Comparison of ENCODE assay signal across 14 cellular contexts in the genomic region with DNA sequence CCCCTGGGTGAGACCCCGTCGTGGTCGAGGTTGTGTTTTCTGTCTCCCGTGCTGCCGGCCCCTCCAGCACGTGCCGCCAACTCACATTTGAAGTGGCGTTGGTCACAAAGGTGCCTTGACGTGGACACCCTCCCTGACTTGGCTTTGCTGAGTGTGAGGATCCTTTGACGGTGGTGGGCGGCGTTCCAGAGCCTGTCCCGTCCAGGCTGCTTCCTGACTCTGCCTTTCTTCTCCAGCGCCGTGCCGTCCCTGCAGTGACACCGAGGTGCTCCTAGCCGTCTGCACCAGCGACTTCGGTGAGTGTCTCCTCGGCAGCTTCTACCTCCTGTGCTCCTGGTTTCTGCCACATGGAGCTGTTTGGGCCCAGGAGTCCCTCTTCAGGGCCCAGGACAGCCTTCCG.
"Had no signal": no experiment of that assay in that cellular context is flagged by ENCODE, and none has a peak within 500 bp of the region (broad histone marks: within the 10 kb centered on the region; RNA-seq: fewer than 3 reads in every experiment).

No MANE protein-coding gene starts in this region.

- H3K36me3 ChIP-seq: ovary had no signal

- H3K27ac Mint-ChIP-seq: activated CD4-positive, alpha-beta memory T cell treated with anti-CD3 and anti-CD28 coated beads, Interleukin-2, amount 10 ng/mL, durations not matched to agents 7 days and 5 days; stimulated activated naive CD8-positive, alpha-beta T cell treated with anti-CD3 and anti-CD28 coated beads, Interleukin-15, amount 100 ng/mL, for 72 hours had no signal

- ATAC-seq: left cardiac atrium; stimulated activated naive CD8-positive, alpha-beta T cell treated with anti-CD3 and anti-CD28 coated beads, Interleukin-15, amount 100 ng/mL, for 72 hours had no signal

- H3K27ac ChIP-seq: SJSA1 had no signal

- DNase-seq: activated CD4-positive, alpha-beta memory T cell treated with anti-CD3 and anti-CD28 coated beads, Interleukin-2, amount 10 ng/mL, durations not matched to agents 7 days and 5 days; activated gamma-delta T cell; activated T-cell treated with anti-CD3 and anti-CD28 coated beads, Interleukin-2, amount 50 U/mL, for 48 hours; central memory CD4-positive, alpha-beta T cell; dermis blood vessel endothelial cell; glutamatergic neuron; left cardiac atrium; stimulated activated CD4-positive, alpha-beta T cell treated with anti-CD3 and anti-CD28 coated beads, Interleukin-15, amount 100 ng/mL, for 24 hours; stimulated activated CD4-positive, alpha-beta T cell treated with anti-CD3 and anti-CD28 coated beads, Interleukin-4, amount 100 ng/mL, for 24 hours; stimulated activated naive CD8-positive, alpha-beta T cell treated with anti-CD3 and anti-CD28 coated beads, Interleukin-15, amount 100 ng/mL, for 72 hours; thyroid gland had no signal

- H3K27me3 Mint-ChIP-seq: activated CD4-positive, alpha-beta memory T cell treated with anti-CD3 and anti-CD28 coated beads, Interleukin-2, amount 10 ng/mL, durations not matched to agents 7 days and 5 days had no signal

- H3K9me3 Mint-ChIP-seq: activated CD4-positive, alpha-beta memory T cell treated with anti-CD3 and anti-CD28 coated beads, Interleukin-2, amount 10 ng/mL, durations not matched to agents 7 days and 5 days; stimulated activated naive CD8-positive, alpha-beta T cell treated with anti-CD3 and anti-CD28 coated beads, Interleukin-15, amount 100 ng/mL, for 72 hours had no signal

- H3K27me3 ChIP-seq: ovary, SJSA1, thyroid gland had no signal

- H3K9me3 ChIP-seq: ovary, SJSA1, thyroid gland had no signal

- H3K4me3 ChIP-seq: lung, ovary, SJSA1, thyroid gland had no signal

- H3K4me3 Mint-ChIP-seq: activated CD4-positive, alpha-beta memory T cell treated with anti-CD3 and anti-CD28 coated beads, Interleukin-2, amount 10 ng/mL, durations not matched to agents 7 days and 5 days; stimulated activated naive CD8-positive, alpha-beta T cell treated with anti-CD3 and anti-CD28 coated beads, Interleukin-15, amount 100 ng/mL, for 72 hours had no signal
